ENCODE assay signal across 12 cellular contexts in genomic region chr11:64872790-64873488, GRCh38. TPM values are rescaled to one million over a fixed set of nuclear protein-coding genes. Genes with fewer than 3 reads are reported as not detected.
DNase-seq lines count a peak whose midpoint lies in the region; ATAC-seq and TF ChIP-seq lines count a peak whose summit lies in the region.
"Had no signal": no experiment of that assay in that cellular context is flagged by ENCODE, and none has a peak within 500 bp of the region (broad histone marks: within the 10 kb centered on the region; RNA-seq: fewer than 3 reads in every experiment).

No MANE protein-coding gene starts in this region.

- no peaks in the 10 kb centered on the region for H3K27me3 Mint-ChIP-seq in activated naive CD4-positive, alpha-beta T cell treated with anti-CD3 and anti-CD28 coated beads for 36 hours (ENCODE audit: low read depth)
- H3K27me3 Mint-ChIP-seq in WTC11 (ENCODE audit: low read depth): peaks cover 7% of the 10 kb centered on the region

- no peak for ATAC-seq in WTC11
- no peak for ATAC-seq in GM18907 (IDR thresholded peaks at IDR 0.05; ENCODE audit: unreplicated experiment)

- DNase-seq in activated naive CD4-positive, alpha-beta T cell treated with anti-CD3 and anti-CD28 coated beads for 36 hours: no peak
- DNase-seq in activated naive CD4-positive, alpha-beta T cell (lab: John Stamatoyannopoulos, UW): no peak
- no peak for DNase-seq in WTC11 (ENCODE audit: low spot score)
- no peak for DNase-seq in tibial nerve (ENCODE audit: low spot score in 2 of 2)
- DNase-seq in activated CD4-positive, CD25-positive, alpha-beta regulatory T cell (lab: John Stamatoyannopoulos, UW): no peak
- DNase-seq in adrenal gland: no peak
- DNase-seq: NCI-H1694 treated with DMSO at 0.1 percent for 48 hours; stimulated activated CD4-positive, alpha-beta T cell treated with anti-CD3 and anti-CD28 coated beads, Interleukin-4, amount 100 ng/mL, for 4 hours had no signal

- intact Hi-C loops in activated naive CD4-positive, alpha-beta T cell treated with anti-CD3 and anti-CD28 coated beads for 36 hours (cut with micrococcal nuclease): no loop called here
- intact Hi-C loops in adrenal gland (cut with DNase I): no loop called here

- 36% methylated on average over 8 of the region's 8 CpGs for WGBS in liver
- WGBS in tibial nerve, 2 donors: 72 to 81% methylated on average over 8 of the region's 8 CpGs
- WGBS in adrenal gland, 4 donors: 88 to 93% (median 90%) methylated on average over 7 to 8 of the region's 8 CpGs

- CTCF ChIA-PET in activated naive CD4-positive, alpha-beta T cell treated with anti-CD3 and anti-CD28 coated beads for 36 hours (lab: Charles Lee): interaction anchor here (0.6 to 30.8 kb wide), 6 partner anchors 15 to 1414 kb away, joined by 3 to 992 read pairs (median 4); partner anchors contain the start of gene CDC42BPG
- CTCF ChIA-PET in WTC11 (lab: Charles Lee): interaction anchor here (1.0 to 1.5 kb wide), 2 partner anchors 23 to 29 kb away, joined by 3 to 5 read pairs; partner anchors contain the start of gene CDC42BPG

- TF ChIP-seq POLR2A in tibial nerve (IDR thresholded peaks at IDR 0.05): no peak
- TF ChIP-seq POLR2A in adrenal gland (IDR thresholded peaks at IDR 0.05): no peak

- peaks cover 28 to 90% (median 80%) of the 10 kb centered on the region in 4 donors for H3K4me1 ChIP-seq in liver (ENCODE audit: control insufficient read depth in 4 of 4, insufficient read depth in 4 of 4, low read length in 3 of 4)
- H3K4me1 ChIP-seq in tibial nerve: peaks cover 4 to 97% (median 81%) of the 10 kb centered on the region in 4 donors
- H3K4me1 ChIP-seq in adrenal gland (replicated peaks in 1 of 2): peaks cover 35 to 63% of the 10 kb centered on the region in 2 donors

- H3K9ac ChIP-seq in liver (ENCODE audit: low read depth in 1 of 2, low read length in 2 of 2): peak overlapping the region in 1 of 2 donors; percentile 28

- H3K27ac ChIP-seq in liver (ENCODE audit: low read depth in 1 of 2, low read length in 2 of 2): peak overlapping the region; percentile 4 to 42
- peak overlapping the region in 3 of 4 donors; percentile 60 to 98 (median 88) for H3K27ac ChIP-seq in tibial nerve
- no peak overlapping the region for H3K27ac ChIP-seq in adrenal gland

- peak overlapping the region; percentile 15 for H3K4me3 Mint-ChIP-seq in activated naive CD4-positive, alpha-beta T cell treated with anti-CD3 and anti-CD28 coated beads for 36 hours
- H3K4me3 Mint-ChIP-seq in WTC11: no peak overlapping the region

- H3K9me3 ChIP-seq in liver (ENCODE audit: control insufficient read depth in 4 of 4, low read length in 3 of 4) (no peaks in the 10 kb centered on the region), tibial nerve (no peaks in the 10 kb centered on the region), adrenal gland (replicated peaks in 1 of 3) (no peaks in the 10 kb centered on the region)
- H3K9me3 ChIP-seq: ascending aorta had no signal

- no peak for TF ChIP-seq RAD21 in liver (IDR thresholded peaks at IDR 0.05)

- H3K4me1 Mint-ChIP-seq in activated naive CD4-positive, alpha-beta T cell treated with anti-CD3 and anti-CD28 coated beads for 36 hours (ENCODE audit: low read depth): peaks cover 79% of the 10 kb centered on the region
- H3K4me1 Mint-ChIP-seq in WTC11: peaks cover 11% of the 10 kb centered on the region

- H3K36me3 ChIP-seq in liver (ENCODE audit: control insufficient read depth in 4 of 4, insufficient read depth in 3 of 4, low read depth in 1 of 4, low read length in 3 of 4) (no peaks in the 10 kb centered on the region), tibial nerve (peaks cover 0 to 29% (median 0%) of the 10 kb centered on the region in 3 donors), adrenal gland (replicated peaks in 1 of 2) (peaks cover 0 to 33% of the 10 kb centered on the region in 2 donors)

- H3K4me3 ChIP-seq in liver (ENCODE audit: low read depth in 1 of 3, low read length in 3 of 3) (peak overlapping the region in 1 of 3 donors; percentile 37), tibial nerve (no peak overlapping the region), adrenal gland (no peak overlapping the region)

- H3K27me3 ChIP-seq in liver (ENCODE audit: control insufficient read depth in 4 of 4, insufficient read depth in 4 of 4, low read length in 3 of 4) (no peaks in the 10 kb centered on the region), tibial nerve (no peaks in the 10 kb centered on the region), adrenal gland (no peaks in the 10 kb centered on the region)
- H3K27me3 ChIP-seq: ascending aorta had no signal

- peak overlapping the region; percentile 84 for H3K27ac Mint-ChIP-seq in activated naive CD4-positive, alpha-beta T cell treated with anti-CD3 and anti-CD28 coated beads for 36 hours
- no peak overlapping the region for H3K27ac Mint-ChIP-seq in WTC11

- no peaks in the 10 kb centered on the region for H3K9me3 Mint-ChIP-seq in activated naive CD4-positive, alpha-beta T cell treated with anti-CD3 and anti-CD28 coated beads for 36 hours
- H3K9me3 Mint-ChIP-seq in WTC11: no peaks in the 10 kb centered on the region

- H3K36me3 Mint-ChIP-seq in activated naive CD4-positive, alpha-beta T cell treated with anti-CD3 and anti-CD28 coated beads for 36 hours (ENCODE audit: low read depth): peaks cover 67% of the 10 kb centered on the region
- H3K36me3 Mint-ChIP-seq in WTC11: no peaks in the 10 kb centered on the region; the same call in 1 of the 2 replicates

- TF ChIP-seq CTCF in WTC11 (IDR thresholded peaks at IDR 0.05) (no peak), liver (IDR thresholded peaks at IDR 0.05; ENCODE audit: low read depth, low read length, missing input control) (no peak), tibial nerve (IDR thresholded peaks at IDR 0.05) (no peak), adrenal gland (IDR thresholded peaks at IDR 0.05) (no peak)

- POLR2A ChIA-PET in WTC11 (lab: Charles Lee): interaction anchor here (0.7 to 1.0 kb wide), 2 partner anchors 24 to 347 kb away, joined by 3 to 4 read pairs; no protein-coding TSS in a partner anchor

- TF ChIP-seq EP300 in tibial nerve (IDR thresholded peaks at IDR 0.05): no peak

TF ChIP-seq in liver, 16 proteins besides CTCF, POLR2A, EP300 and RAD21 (continues in another document):
- peak; percentile 74 to 80 for TF ChIP-seq RXRA (IDR thresholded peaks at IDR 0.05)
- TF ChIP-seq HNF4G (IDR thresholded peaks at IDR 0.05): peak; percentile 17
- TF ChIP-seq JUND (IDR thresholded peaks at IDR 0.05): no peak
- TF ChIP-seq MAX (IDR thresholded peaks at IDR 0.05): peak; percentile 68
- TF ChIP-seq FOXA1 (IDR thresholded peaks at IDR 0.05): no peak
- TF ChIP-seq HNF4A (conservative IDR thresholded peaks at IDR 0.05): peak; percentile 82 to 87
- peak; percentile 76 for TF ChIP-seq SP1 (IDR thresholded peaks at IDR 0.05)
- no peak for TF ChIP-seq ZBTB33 (IDR thresholded peaks at IDR 0.05)
- TF ChIP-seq ATF3 (IDR thresholded peaks at IDR 0.05): no peak
- TF ChIP-seq TAF1 (conservative IDR thresholded peaks at IDR 0.05): no peak

RNA-seq across cellular contexts. Expression of gene EHD1, which starts 5.5 kb away (rescaled TPM):
- total RNA-seq in activated naive CD4-positive, alpha-beta T cell treated with anti-CD3 and anti-CD28 coated beads for 36 hours: 100 to 1,000 TPM; 124 to 132 TPM
- 29.9 to 38.1 TPM (median 35.2 TPM) in 3 replicates for total RNA-seq in WTC11 (2021)
- 10 to 100 TPM; 27.3 to 36.4 TPM for total RNA-seq in liver
- polyA plus RNA-seq in liver: 10 to 100 TPM in 1 of 2 donors, 1 to 10 TPM in 1; 8.3 to 11.1 TPM
- total RNA-seq in tibial nerve: 10 to 100 TPM; 35.2 to 93.9 (median 42.6) TPM
- 100 to 1,000 TPM in 1 of 8 donors, 10 to 100 TPM in 7; 38.5 to 107 (median 57.1) TPM for total RNA-seq in adrenal gland
- polyA plus RNA-seq in adrenal gland: 10 to 100 TPM; 14.3 to 50.4 (median 20.0) TPM

RNA-seq across cellular contexts. Expression of gene CDC42BPG, which starts 28.5 kb away (rescaled TPM):
- under 1 TPM; 0.32 to 0.41 TPM for total RNA-seq in activated naive CD4-positive, alpha-beta T cell treated with anti-CD3 and anti-CD28 coated beads for 36 hours
- total RNA-seq in WTC11 (2021) (14.9 to 21.6 TPM (median 17.3 TPM) in 3 replicates), liver (1 to 10 TPM in 1 of 2 donors, under 1 TPM in 1; 0.75 to 1.2 TPM), tibial nerve (under 1 TPM in 3 of 4 donors, not detected in 1; under 0.01 to 0.30 (median 0.21) TPM), adrenal gland (10 to 100 TPM in 2 of 8 donors, 1 to 10 TPM in 6; 4.9 to 12.9 (median 9.1) TPM)
- polyA plus RNA-seq in liver (under 1 TPM; 0.18 to 0.40 TPM), adrenal gland (1 to 10 TPM; 3.3 to 7.4 (median 4.9) TPM)
- total RNA-seq: ascending aorta, RPMI7951 had no signal

RNA-seq across cellular contexts. Expression of gene ATG2A, which starts 44.1 kb away (rescaled TPM):
- 10 to 100 TPM; 15.1 to 16.3 TPM for total RNA-seq in activated naive CD4-positive, alpha-beta T cell treated with anti-CD3 and anti-CD28 coated beads for 36 hours
- 25.2 to 31.4 TPM (median 27.6 TPM) in 3 replicates for total RNA-seq in WTC11 (2021)
- total RNA-seq in liver: 10 to 100 TPM; 18.3 to 27.8 TPM
- 10 to 100 TPM; 15.6 to 34.1 TPM for polyA plus RNA-seq in liver
- total RNA-seq in tibial nerve: 10 to 100 TPM; 33.0 to 93.6 (median 45.8) TPM
- total RNA-seq in adrenal gland: 10 to 100 TPM; 27.2 to 43.5 (median 34.3) TPM
- polyA plus RNA-seq in adrenal gland: 10 to 100 TPM in 2 of 3 donors, 1 to 10 TPM in 1; 3.6 to 43.3 (median 32.4) TPM

RNA-seq across cellular contexts. Expression of gene PPP2R5B, which starts 51.5 kb away (rescaled TPM):
- total RNA-seq in activated naive CD4-positive, alpha-beta T cell treated with anti-CD3 and anti-CD28 coated beads for 36 hours: 1 to 10 TPM; 3.3 to 4.6 TPM
- total RNA-seq in WTC11 (2021): 8.7 to 10.2 TPM (median 9.1 TPM) in 3 replicates
- 1 to 10 TPM; 5.3 to 6.6 TPM for total RNA-seq in liver
- 1 to 10 TPM; 2.9 to 4.9 TPM for polyA plus RNA-seq in liver
- 10 to 100 TPM; 10.7 to 21.4 (median 20.2) TPM for total RNA-seq in tibial nerve
- total RNA-seq in adrenal gland: 10 to 100 TPM; 11.4 to 26.6 (median 21.2) TPM
- 10 to 100 TPM; 10.7 to 51.3 (median 25.6) TPM for polyA plus RNA-seq in adrenal gland

Comparison
In these comparisons a context has a peak if more than half of its experiments do, and no peak if none do; other contexts are left out.
1. H3K27ac ChIP-seq: peak in liver (2 of 2) and tibial nerve (3 of 4); none in adrenal gland (0 of 5).